17 cellular contexts compared by ENCODE assay signal in the genomic region with DNA sequence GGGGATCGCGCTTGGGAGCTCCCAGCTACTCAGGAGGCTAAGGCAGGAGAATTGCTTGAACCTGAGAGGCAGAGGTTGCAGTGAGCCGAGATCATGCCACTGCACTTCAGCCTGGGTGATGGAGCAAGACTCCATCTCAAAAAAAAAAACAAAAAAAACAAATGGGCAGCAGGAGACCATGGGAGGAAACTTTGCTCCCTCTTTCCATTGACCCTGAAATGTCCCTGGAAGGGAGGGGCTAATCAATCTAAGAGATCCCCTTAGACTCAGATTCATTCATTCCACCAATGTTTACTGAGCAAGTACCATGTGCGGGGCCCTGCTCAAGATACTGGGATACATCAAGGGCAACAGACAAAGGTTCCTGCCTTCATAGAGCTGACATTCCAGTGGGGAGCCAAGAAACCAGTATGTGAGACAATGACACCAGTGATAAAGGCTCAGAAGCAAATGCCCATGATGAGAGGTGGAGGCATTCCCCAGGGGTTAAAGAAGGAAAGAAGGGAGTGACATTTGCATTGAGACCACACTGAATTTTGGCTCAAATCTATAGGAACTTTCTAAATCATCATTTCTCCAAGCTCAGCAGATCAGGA. TPM values are rescaled to one million over a fixed set of nuclear protein-coding genes. Genes with fewer than 3 reads are reported as not detected.
DNase-seq lines count a peak whose midpoint lies in the region; ATAC-seq and TF ChIP-seq lines count a peak whose summit lies in the region.
"Had no signal": no experiment of that assay in that cellular context is flagged by ENCODE, and none has a peak within 500 bp of the region (broad histone marks: within the 10 kb centered on the region; RNA-seq: fewer than 3 reads in every experiment).

No MANE protein-coding gene starts in this region.

- peaks cover 33% of the 10 kb centered on the region for H3K4me1 Mint-ChIP-seq in T-helper 1 cell treated with Interleukin-12 subunit alpha and Interleukin-12 subunit beta and Interleukin-4 antibody, amounts not matched to agents 30 μg/mL and 1 μg/mL, for 36 hours (ENCODE audit: low read depth)
- H3K4me1 Mint-ChIP-seq in effector memory CD8-positive, alpha-beta T cell (ENCODE audit: low read depth in 2 of 2), result peaks cover 40 to 75% of the 10 kb centered on the region in 2 donors

- H3K36me3 ChIP-seq in lower lobe of right lung (peaks cover 9% of the 10 kb centered on the region), tibial nerve (no peaks in the 10 kb centered on the region)
- H3K36me3 ChIP-seq: MG63 had no signal

- no peak for DNase-seq in T-helper 1 cell
- no peak for DNase-seq in effector memory CD8-positive, alpha-beta T cell
- no peak for DNase-seq in lower lobe of right lung
- no peak for DNase-seq in tibial nerve (ENCODE audit: low spot score in 2 of 2)
- DNase-seq in activated gamma-delta T cell treated with Interleukin-2 at 50 U/mL for 16 hours, result no peak
- no peak for DNase-seq in stimulated activated CD4-positive, alpha-beta T cell treated with anti-CD3 and anti-CD28 coated beads, Interleukin-1b, Interleukin-23, amount 100 ng/mL, for 48 hours
- no peak for DNase-seq in DMS79 (lab: John Stamatoyannopoulos, UW)
- DNase-seq: 8988T; activated B cell treated with CpG ODN at 0.5 μM for 24 hours; activated CD8-positive, alpha-beta memory T cell treated with anti-CD3 and anti-CD28 coated beads, Interleukin-2, amount 50 U/mL, for 4 hours; Calu3; cortex of kidney; mucosa of descending colon; NCI-H2081 treated with DMSO at 0.1 percent for 48 hours; NK-92 treated with Interleukin-12 subunit alpha and Interleukin-12 subunit beta, amount 100 ng/mL, for 24 hours had no signal

- H3K27ac ChIP-seq in lower lobe of right lung (peak overlapping the region; percentile 47), tibial nerve (peak overlapping the region in 3 of 4 donors; percentile 48 to 70 (median 62))

- peaks cover 24% of the 10 kb centered on the region for H3K36me3 Mint-ChIP-seq in T-helper 1 cell treated with Interleukin-12 subunit alpha and Interleukin-12 subunit beta and Interleukin-4 antibody, amounts not matched to agents 30 μg/mL and 1 μg/mL, for 36 hours (ENCODE audit: low read depth)
- peaks cover 35% of the 10 kb centered on the region for H3K36me3 Mint-ChIP-seq in effector memory CD8-positive, alpha-beta T cell (ENCODE audit: insufficient read depth)

- no peak for TF ChIP-seq CTCF in lower lobe of right lung (IDR thresholded peaks at IDR 0.05)
- no peak for TF ChIP-seq CTCF in tibial nerve (IDR thresholded peaks at IDR 0.05)

- no peaks in the 10 kb centered on the region for H3K9me3 ChIP-seq in lower lobe of right lung
- no peaks in the 10 kb centered on the region for H3K9me3 ChIP-seq in tibial nerve
- H3K9me3 ChIP-seq: MG63, mucosa of descending colon had no signal

- intact Hi-C loops in lower lobe of right lung (cut with DNase I), result no loop called here

- ATAC-seq in effector memory CD8-positive, alpha-beta T cell (replicated peaks), result no peak
- ATAC-seq in lower lobe of right lung, result no peak
- ATAC-seq: mucosa of descending colon had no signal

- H3K4me3 ChIP-seq in lower lobe of right lung, result no peak overlapping the region
- H3K4me3 ChIP-seq in tibial nerve, result no peak overlapping the region
- H3K4me3 ChIP-seq: MG63, mucosa of descending colon had no signal

- no peaks in the 10 kb centered on the region for H3K27me3 ChIP-seq in lower lobe of right lung (ENCODE audit: low read depth)
- H3K27me3 ChIP-seq in tibial nerve, result no peaks in the 10 kb centered on the region
- H3K27me3 ChIP-seq: MG63 had no signal

- no peak for TF ChIP-seq EP300 in tibial nerve (IDR thresholded peaks at IDR 0.05)

- no peak for TF ChIP-seq POLR2A in tibial nerve (IDR thresholded peaks at IDR 0.05)

- H3K9me3 Mint-ChIP-seq in T-helper 1 cell treated with Interleukin-12 subunit alpha and Interleukin-12 subunit beta and Interleukin-4 antibody, amounts not matched to agents 30 μg/mL and 1 μg/mL, for 36 hours, result no peaks in the 10 kb centered on the region
- H3K9me3 Mint-ChIP-seq in effector memory CD8-positive, alpha-beta T cell, result no peaks in the 10 kb centered on the region
- H3K9me3 Mint-ChIP-seq: activated B cell treated with CpG ODN at 0.5 μM for 24 hours had no signal

- no peak overlapping the region for H3K4me3 Mint-ChIP-seq in T-helper 1 cell treated with Interleukin-12 subunit alpha and Interleukin-12 subunit beta and Interleukin-4 antibody, amounts not matched to agents 30 μg/mL and 1 μg/mL, for 36 hours
- H3K4me3 Mint-ChIP-seq in effector memory CD8-positive, alpha-beta T cell, result no peak overlapping the region
- H3K4me3 Mint-ChIP-seq: activated B cell treated with CpG ODN at 0.5 μM for 24 hours had no signal

- H3K4me1 ChIP-seq in lower lobe of right lung (peaks cover 56% of the 10 kb centered on the region), tibial nerve (peaks cover 0 to 22% (median 3%) of the 10 kb centered on the region in 4 donors)

- no peaks in the 10 kb centered on the region for H3K27me3 Mint-ChIP-seq in T-helper 1 cell treated with Interleukin-12 subunit alpha and Interleukin-12 subunit beta and Interleukin-4 antibody, amounts not matched to agents 30 μg/mL and 1 μg/mL, for 36 hours (ENCODE audit: low read depth)
- H3K27me3 Mint-ChIP-seq in effector memory CD8-positive, alpha-beta T cell, result no peaks in the 10 kb centered on the region
- H3K27me3 Mint-ChIP-seq: activated B cell treated with CpG ODN at 0.5 μM for 24 hours had no signal

- peak overlapping the region; percentile 1 for H3K27ac Mint-ChIP-seq in T-helper 1 cell treated with Interleukin-12 subunit alpha and Interleukin-12 subunit beta and Interleukin-4 antibody, amounts not matched to agents 30 μg/mL and 1 μg/mL, for 36 hours
- peak overlapping the region; percentile 84 to 86 for H3K27ac Mint-ChIP-seq in effector memory CD8-positive, alpha-beta T cell
- H3K27ac Mint-ChIP-seq: activated B cell treated with CpG ODN at 0.5 μM for 24 hours had no signal

- WGBS in tibial nerve, 2 donors, result 81 to 83% methylated on average over 4 of the region's 4 CpGs

RNA-seq across cellular contexts. Expression of a gene that starts 37.7 kb away (rescaled TPM):
- total RNA-seq in lower lobe of right lung (28.4 TPM), tibial nerve (10 to 100 TPM; 15.5 to 23.9 (median 19.3) TPM)

RNA-seq across cellular contexts. Expression of a gene that starts 39.9 kb away (rescaled TPM):
- total RNA-seq in lower lobe of right lung (63.1 TPM), tibial nerve (10 to 100 TPM; 39.1 to 83.4 (median 60.6) TPM)
